15 cellular contexts compared by ENCODE assay signal in the genomic region with DNA sequence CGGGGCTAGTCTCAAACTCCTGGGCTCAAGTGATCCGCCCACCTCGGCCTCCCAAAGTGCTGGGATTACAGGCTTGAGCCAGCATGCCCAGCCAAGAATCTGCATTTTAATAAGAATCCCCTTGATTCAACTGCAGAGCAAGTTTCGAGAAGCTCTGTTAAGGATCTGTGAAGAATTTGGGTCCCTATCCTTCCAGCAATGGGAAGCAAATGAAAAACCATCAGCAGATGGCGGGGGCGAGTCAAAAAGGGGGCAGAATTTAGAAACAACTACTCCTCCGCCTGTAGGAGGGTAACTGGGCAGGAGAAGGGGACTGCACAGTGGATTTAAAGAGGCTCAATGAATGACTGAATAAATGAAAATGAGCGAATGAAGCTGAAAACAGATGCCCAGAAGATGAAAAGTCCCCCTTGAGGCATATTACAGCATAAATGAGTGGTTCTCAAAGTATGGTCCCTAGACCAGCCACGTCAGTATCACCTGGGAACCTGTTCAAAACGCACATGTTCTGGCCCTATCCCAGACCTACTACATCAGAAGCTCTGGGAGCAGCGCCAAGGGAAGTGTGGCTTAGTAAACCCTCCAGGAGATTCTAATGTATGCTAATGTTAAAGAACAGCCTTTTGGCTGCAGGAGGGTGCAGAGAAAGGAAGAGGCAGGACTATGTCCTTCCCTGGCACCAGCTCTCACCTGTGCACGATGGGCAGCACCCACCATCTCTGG. TPM values are rescaled to one million over a fixed set of nuclear protein-coding genes. Genes with fewer than 3 reads are reported as not detected.
DNase-seq lines count a peak whose midpoint lies in the region; ATAC-seq and TF ChIP-seq lines count a peak whose summit lies in the region.
"Had no signal": no experiment of that assay in that cellular context is flagged by ENCODE, and none has a peak within 500 bp of the region (broad histone marks: within the 10 kb centered on the region; RNA-seq: fewer than 3 reads in every experiment).

No MANE protein-coding gene starts in this region.

- no peak overlapping the region for H3K27ac ChIP-seq in neural progenitor cell
- no peak overlapping the region for H3K27ac ChIP-seq in ascending aorta
- H3K27ac ChIP-seq: esophagus squamous epithelium, heart left ventricle had no signal

- no peaks in the 10 kb centered on the region for H3K79me2 ChIP-seq in neural progenitor cell (ENCODE audit: low read depth)

- no peaks in the 10 kb centered on the region for H3K9me3 ChIP-seq in neural progenitor cell (ENCODE audit: low read depth)
- H3K9me3 ChIP-seq in ascending aorta: no peaks in the 10 kb centered on the region
- H3K9me3 ChIP-seq: esophagus squamous epithelium, heart left ventricle had no signal

- H3K27ac Mint-ChIP-seq in HFFc6: no peak overlapping the region
- H3K27ac Mint-ChIP-seq in endothelial cell (ENCODE audit: unreplicated experiment): no peak overlapping the region
- no peak overlapping the region for H3K27ac Mint-ChIP-seq in neural progenitor cell
- H3K27ac Mint-ChIP-seq: dendritic cell treated with granulocyte-macrophage colony-stimulating factor and Interleukin-4, amounts not matched to agents 40 ng/mL and 50 ng/mL, for 4 days had no signal

- H3K4me3 ChIP-seq in neural progenitor cell (no peak overlapping the region), ascending aorta (no peak overlapping the region)
- H3K4me3 ChIP-seq: esophagus squamous epithelium, heart left ventricle had no signal

- no peak for ATAC-seq in GM18502 (IDR thresholded peaks at IDR 0.05; ENCODE audit: poor library complexity, unreplicated experiment)
- ATAC-seq: heart left ventricle had no signal

- H3K36me3 Mint-ChIP-seq in HFFc6 (ENCODE audit: low read depth) (no peaks in the 10 kb centered on the region), endothelial cell (ENCODE audit: low read depth, unreplicated experiment) (peaks cover 46% of the 10 kb centered on the region), neural progenitor cell (no peaks in the 10 kb centered on the region)

- H3K4me2 ChIP-seq in neural progenitor cell: no peak overlapping the region

- intact Hi-C loops in ascending aorta (cut with DNase I): no loop called here

- TF ChIP-seq CTCF in HFFc6 (IDR thresholded peaks at IDR 0.05): peak; percentile 15; the same call in 1 of the 2 replicates
- TF ChIP-seq CTCF in endothelial cell (IDR thresholded peaks at IDR 0.05; ENCODE audit: unreplicated experiment): no peak
- no peak for TF ChIP-seq CTCF in neural progenitor cell (IDR thresholded peaks at IDR 0.05)
- TF ChIP-seq CTCF in ascending aorta (IDR thresholded peaks at IDR 0.05): no peak

- no peak overlapping the region for H3K9ac ChIP-seq in neural progenitor cell

- H3K9me3 Mint-ChIP-seq in HFFc6 (no peaks in the 10 kb centered on the region), endothelial cell (ENCODE audit: unreplicated experiment) (no peaks in the 10 kb centered on the region), neural progenitor cell (no peaks in the 10 kb centered on the region)
- H3K9me3 Mint-ChIP-seq: dendritic cell treated with granulocyte-macrophage colony-stimulating factor and Interleukin-4, amounts not matched to agents 40 ng/mL and 50 ng/mL, for 4 days had no signal

- H3K36me3 ChIP-seq in neural progenitor cell: no peaks in the 10 kb centered on the region
- H3K36me3 ChIP-seq in ascending aorta: peaks cover 0 to 4% of the 10 kb centered on the region in 2 donors
- H3K36me3 ChIP-seq: esophagus squamous epithelium, heart left ventricle had no signal

- H3F3A ChIP-seq in neural progenitor cell (ENCODE audit: low read depth): peaks cover 8% of the 10 kb centered on the region

- DNase-seq in HFFc6 (no peak), NCI-H69 (lab: John Stamatoyannopoulos, UW) (peak; percentile 17), endothelial cell (ENCODE audit: low spot score) (no peak), neural progenitor cell (ENCODE audit: low spot score) (no peak), putamen (ENCODE audit: low spot score) (no peak), ascending aorta (ENCODE audit: low spot score in 2 of 2) (no peak)
- DNase-seq: activated CD8-positive, alpha-beta memory T cell treated with anti-CD3 and anti-CD28 coated beads, Interleukin-2, amount 50 U/mL, for 4 hours; activated gamma-delta T cell treated with Interleukin-2 at 50 U/mL for 16 hours; esophagus squamous epithelium; heart left ventricle; NCI-H1105 treated with DMSO at 0.1 percent for 48 hours; NCI-H446 treated with DMSO at 0.1 percent for 48 hours; occipital lobe had no signal

- H3K4me1 ChIP-seq in neural progenitor cell (no peaks in the 10 kb centered on the region), ascending aorta (no peaks in the 10 kb centered on the region)
- H3K4me1 ChIP-seq: heart left ventricle had no signal

- no peak overlapping the region for H3K4me3 Mint-ChIP-seq in HFFc6
- peak overlapping the region; percentile 62 for H3K4me3 Mint-ChIP-seq in endothelial cell (ENCODE audit: unreplicated experiment)
- H3K4me3 Mint-ChIP-seq in neural progenitor cell: peak overlapping the region; percentile 1
- H3K4me3 Mint-ChIP-seq: dendritic cell treated with granulocyte-macrophage colony-stimulating factor and Interleukin-4, amounts not matched to agents 40 ng/mL and 50 ng/mL, for 4 days had no signal

- no peaks in the 10 kb centered on the region for H4K20me1 ChIP-seq in neural progenitor cell (ENCODE audit: low read depth)

- peaks cover 11% of the 10 kb centered on the region for H3K27me3 ChIP-seq in neural progenitor cell
- no peaks in the 10 kb centered on the region for H3K27me3 ChIP-seq in ascending aorta
- H3K27me3 ChIP-seq: heart left ventricle had no signal

- H3K27me3 Mint-ChIP-seq in HFFc6 (ENCODE audit: insufficient read depth) (peaks cover 4% of the 10 kb centered on the region), endothelial cell (ENCODE audit: unreplicated experiment) (peaks cover 5% of the 10 kb centered on the region), neural progenitor cell (ENCODE audit: insufficient read depth, low read depth) (peaks cover 10% of the 10 kb centered on the region)

- H3K4me1 Mint-ChIP-seq in HFFc6 (ENCODE audit: low read depth) (peaks cover 6% of the 10 kb centered on the region; the same call in 1 of the 2 replicates), endothelial cell (ENCODE audit: unreplicated experiment) (peaks cover 5% of the 10 kb centered on the region), neural progenitor cell (peaks cover 26% of the 10 kb centered on the region)

- no peak overlapping the region for H2AFZ ChIP-seq in neural progenitor cell (replicated peaks)

RNA-seq across cellular contexts. Expression of gene VWCE, which starts 15.0 kb away (rescaled TPM):
- 1 to 10 TPM in 1 of 6 experiments, under 1 TPM in 5; 0.47 to 1.5 (median 0.74) TPM for total RNA-seq in HFFc6 (2021; fragmentation: NEBNext Ultra II Directional; extraction: Animal tissue kit (Norgen Biotek cat#: 25700))
- 25.3 TPM for total RNA-seq in endothelial cell (ENCODE audit: unreplicated experiment)
- 5.1 and 7.0 TPM in 2 replicates for total RNA-seq in neural progenitor cell (ENCODE audit: low replicate concordance)
- 19.2 TPM for total RNA-seq in ascending aorta

RNA-seq across cellular contexts. Expression of gene PGA5, which starts 39.1 kb away (rescaled TPM):
- not detected for total RNA-seq in HFFc6 (2021; fragmentation: NEBNext Ultra II Directional; extraction: Animal tissue kit (Norgen Biotek cat#: 25700))
- total RNA-seq in endothelial cell (ENCODE audit: unreplicated experiment): 1.2 TPM
- 0.19 TPM in 1 of 2 replicates, not detected in the other for total RNA-seq in neural progenitor cell (ENCODE audit: low replicate concordance)
- 2.0 TPM for total RNA-seq in ascending aorta
- total RNA-seq: occipital lobe had no signal

RNA-seq across cellular contexts. Expression of gene DDB1, which starts 52.8 kb away (rescaled TPM):
- 100 to 1,000 TPM; 241 to 285 (median 267) TPM for total RNA-seq in HFFc6 (2021; fragmentation: NEBNext Ultra II Directional; extraction: Animal tissue kit (Norgen Biotek cat#: 25700))
- total RNA-seq in endothelial cell (ENCODE audit: unreplicated experiment) (239 TPM), neural progenitor cell (ENCODE audit: low replicate concordance) (275 and 314 TPM in 2 replicates), ascending aorta (130 TPM)

RNA-seq across cellular contexts. Expression of gene TKFC, which starts 52.9 kb away (rescaled TPM):
- total RNA-seq in HFFc6 (2021; fragmentation: NEBNext Ultra II Directional; extraction: Animal tissue kit (Norgen Biotek cat#: 25700)): 10 to 100 TPM; 27.3 to 43.0 (median 31.8) TPM
- total RNA-seq in endothelial cell (ENCODE audit: unreplicated experiment): 53.1 TPM
- 27.3 and 79.3 TPM in 2 replicates for total RNA-seq in neural progenitor cell (ENCODE audit: low replicate concordance)
- 7.3 TPM for total RNA-seq in ascending aorta

RNA-seq across cellular contexts. Expression of gene PGA4, which starts 57.9 kb away (rescaled TPM):
- total RNA-seq in HFFc6 (2021; fragmentation: NEBNext Ultra II Directional; extraction: Animal tissue kit (Norgen Biotek cat#: 25700)): not detected
- total RNA-seq in endothelial cell (ENCODE audit: unreplicated experiment) (0.64 TPM), neural progenitor cell (ENCODE audit: low replicate concordance) (0.31 and 0.41 TPM in 2 replicates), ascending aorta (75.7 TPM)
